2 cellular contexts compared by ENCODE assay signal in the genomic region with DNA sequence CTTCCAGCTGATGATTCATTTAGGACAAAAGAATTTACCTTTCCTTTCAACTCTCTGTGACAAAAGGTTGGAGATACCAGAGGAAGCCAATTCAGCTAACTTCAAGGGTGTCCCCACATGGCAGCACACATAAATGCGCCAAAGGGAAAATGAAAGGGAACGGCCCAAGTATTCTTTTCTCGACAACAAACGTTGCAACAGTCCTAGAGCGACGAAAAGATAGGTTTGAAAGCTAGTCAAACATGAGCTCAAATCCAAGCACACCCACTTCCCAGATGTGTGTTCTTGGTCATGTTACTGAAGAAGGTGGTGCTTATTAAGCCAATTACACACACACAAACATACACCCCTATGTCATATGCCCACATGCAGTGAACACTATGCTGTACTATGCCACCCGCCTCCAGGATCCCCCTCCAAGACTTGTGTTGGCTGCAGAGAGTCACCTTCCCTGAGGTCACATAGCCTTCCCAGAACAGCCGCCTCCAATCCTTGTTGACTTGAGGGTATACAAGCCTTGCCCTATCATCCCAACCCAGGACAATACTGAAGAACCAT.
A peak's percentile ranks its signal among the peaks of the same experiment; 100 is the strongest.
TF ChIP-seq lines count a peak whose summit lies in the region.

No MANE protein-coding gene starts in this region.

TF ChIP-seq in HCT116, 20 proteins besides CTCF, POLR2A, EP300 and RAD21:
- TF ChIP-seq SRF (IDR thresholded peaks at IDR 0.05; ENCODE audit: low read depth) (no peak), CBX3 (IDR thresholded peaks at IDR 0.05; ENCODE audit: low read depth) (peak; percentile 63; the same call in 1 of the 2 replicates), CEBPB (IDR thresholded peaks at IDR 0.05; ENCODE audit: low read depth) (0 out of 2 replicates have a peak, but pooled peaks have one; percentile 27)
- TF ChIP-seq, protein P1, sequence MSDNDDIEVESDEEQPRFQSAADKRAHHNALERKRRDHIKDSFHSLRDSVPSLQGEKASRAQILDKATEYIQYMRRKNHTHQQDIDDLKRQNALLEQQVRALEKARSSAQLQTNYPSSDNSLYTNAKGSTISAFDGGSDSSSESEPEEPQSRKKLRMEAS (IDR thresholded peaks at IDR 0.05): peak; percentile 66; the same call in 1 of the 2 replicates

TF ChIP-seq in WTC11, 78 proteins besides CTCF, POLR2A, EP300 and RAD21:
- TF ChIP-seq GABPB1 (CRISPR knock-in tag; IDR thresholded peaks at IDR 0.05): no peak
- TF ChIP-seq MYBL2 (CRISPR knock-in tag; IDR thresholded peaks at IDR 0.05): 0 out of 2 replicates have a peak, but pooled peaks have one; percentile 29
